In the genomic region with DNA sequence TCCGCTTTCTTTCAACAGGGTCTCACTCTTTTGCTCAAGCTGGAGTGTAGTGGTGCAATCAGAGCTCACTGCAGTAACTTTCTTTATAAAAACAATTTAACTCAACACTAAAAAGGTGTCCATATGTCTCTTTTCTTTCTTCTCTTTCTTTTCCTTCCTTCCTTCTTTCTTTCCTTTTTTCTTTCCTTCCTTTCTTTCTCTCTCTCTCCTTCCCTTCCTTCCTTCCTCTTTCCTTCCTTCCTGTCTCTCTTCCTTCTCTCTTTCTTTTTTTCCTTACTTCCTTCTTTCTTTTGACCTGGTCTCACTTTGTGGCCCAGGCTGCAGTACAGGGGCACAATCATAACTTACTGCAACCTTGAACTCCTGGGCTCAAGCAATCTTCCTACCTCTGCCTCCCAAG, we compare ENCODE assay signal across 13 cellular contexts.
"Had no signal": no experiment of that assay in that cellular context is flagged by ENCODE, and none has a peak within 500 bp of the region (broad histone marks: within the 10 kb centered on the region; RNA-seq: fewer than 3 reads in every experiment).

No MANE protein-coding gene starts in this region.

- H3K9me3 ChIP-seq: MG63, SJSA1 had no signal

- H3K27me3 ChIP-seq: MG63 had no signal

- DNase-seq: Karpas-422, KG1, MG63, NCI-H1694 treated with DMSO at 0.1 percent for 48 hours, NCI-H2107, NCI-H446, NCI-H510A, Right ventricle myocardium superior, RPMI8226, SIG-M5 had no signal

- H3K27ac ChIP-seq: SJSA1, SK-N-MC had no signal

- H3K4me3 ChIP-seq: MG63, SJSA1, SK-N-MC had no signal

- H3K36me3 ChIP-seq: MG63, SJSA1 had no signal

- H3K4me1 ChIP-seq: SJSA1 had no signal

- FAIRE-seq: RCC 7860 had no signal
